Comparison of ENCODE assay signal across 1 cellular context in genomic region chr1:225466848-225467192, GRCh38.
TF ChIP-seq lines count a peak whose summit lies in the region.

No MANE protein-coding gene starts in this region.

TF ChIP-seq in K562, 482 proteins besides CTCF, POLR2A, EP300 and RAD21 (continued from another document and continues in another):
- TF ChIP-seq MITF (IDR thresholded peaks at IDR 0.05) (no peak), NR4A1 (CRISPR knock-in tag; IDR thresholded peaks at IDR 0.05) (0 out of 2 replicates have a peak, but pooled peaks have one; percentile 37), NR4A1 (tag; IDR thresholded peaks at IDR 0.05) (peak; percentile 96), ZNF830 (CRISPR knock-in tag; IDR thresholded peaks at IDR 0.05) (no peak), NR1H2 (CRISPR knock-in tag; IDR thresholded peaks at IDR 0.05) (no peak), CGGBP1 (CRISPR knock-in tag; IDR thresholded peaks at IDR 0.05) (no peak), CBX3 (IDR thresholded peaks at IDR 0.05; ENCODE audit: borderline replicate concordance in 1 of 2, low read length in 2 of 2) (no peak), ZNF668 (CRISPR knock-in tag; IDR thresholded peaks at IDR 0.05) (peak; percentile 93), PTBP1 (IDR thresholded peaks at IDR 0.05; ENCODE audit: low read depth, low read length) (no peak), VEZF1 (CRISPR knock-in tag; IDR thresholded peaks at IDR 0.05) (no peak), ZNF212 (CRISPR knock-in tag; IDR thresholded peaks at IDR 0.05) (peak; percentile 85), NCOA1 (IDR thresholded peaks at IDR 0.05; ENCODE audit: low read depth) (no peak), ZNF165 (CRISPR knock-in tag; IDR thresholded peaks at IDR 0.05; ENCODE audit: borderline replicate concordance) (peak; percentile 76; the same call in 1 of the 2 replicates), XRCC4 (IDR thresholded peaks at IDR 0.05; ENCODE audit: extremely low read depth, insufficient read depth, insufficient read length) (no peak), ARID3B (CRISPR knock-in tag; IDR thresholded peaks at IDR 0.05; ENCODE audit: borderline replicate concordance) (0 out of 2 replicates have a peak, but pooled peaks have one; percentile 46), BHLHE40 (IDR thresholded peaks at IDR 0.05; ENCODE audit: low read length) (no peak), ZNF408 (CRISPR knock-in tag; IDR thresholded peaks at IDR 0.05; ENCODE audit: low read depth) (no peak), CBFB (CRISPR knock-in tag; IDR thresholded peaks at IDR 0.05) (no peak), ZNF280B (CRISPR knock-in tag; IDR thresholded peaks at IDR 0.05) (no peak), ZNF445 (CRISPR knock-in tag; IDR thresholded peaks at IDR 0.05; ENCODE audit: low read depth) (peak; percentile 79; the same call in 1 of the 2 replicates), DMBX1 (CRISPR knock-in tag; IDR thresholded peaks at IDR 0.05; ENCODE audit: borderline replicate concordance) (peak; percentile 99), CREB3L1 (IDR thresholded peaks at IDR 0.05; ENCODE audit: borderline replicate concordance, low read depth) (no peak), E2F5 (CRISPR knock-in tag; IDR thresholded peaks at IDR 0.05) (no peak), EZH2 (IDR thresholded peaks at IDR 0.05; ENCODE audit: borderline replicate concordance, low read depth, low read length) (no peak), SAFB2 (IDR thresholded peaks at IDR 0.05; ENCODE audit: borderline replicate concordance, low read depth, low read length, severe bottlenecking) (no peak), STAT5A (IDR thresholded peaks at IDR 0.05; ENCODE audit: borderline replicate concordance, low read length) (no peak), TEAD4 (IDR thresholded peaks at IDR 0.05; ENCODE audit: low read length) (no peak), TEAD4 (CRISPR knock-in tag; IDR thresholded peaks at IDR 0.05; ENCODE audit: borderline replicate concordance) (no peak), ETV6 (IDR thresholded peaks at IDR 0.05; ENCODE audit: borderline replicate concordance in 1 of 2, low read depth in 2 of 2, low read length in 1 of 2) (no peak), ETV6 (CRISPR knock-in tag; IDR thresholded peaks at IDR 0.05; ENCODE audit: borderline replicate concordance) (no peak), FOSL1 (tag; conservative IDR thresholded peaks at IDR 0.05) (no peak; the same call in 1 of the 2 replicates), HDAC3 (IDR thresholded peaks at IDR 0.05; ENCODE audit: borderline replicate concordance, partially characterized antibody) (no peak), ZBED1 (IDR thresholded peaks at IDR 0.05) (no peak), MLLT1 (IDR thresholded peaks at IDR 0.05) (no peak), SRSF3 (IDR thresholded peaks at IDR 0.05; ENCODE audit: insufficient read depth, low read length) (no peak), SNRNP70 (optimal IDR thresholded peaks at IDR 0.05; ENCODE audit: low read depth, low read length) (no peak), SNIP1 (IDR thresholded peaks at IDR 0.05; ENCODE audit: low read depth) (no peak), ZNF41 (CRISPR knock-in tag; conservative IDR thresholded peaks at IDR 0.05) (peak; percentile 93), FUS (optimal IDR thresholded peaks at IDR 0.05; ENCODE audit: low read depth, low read length) (no peak), ZNF551 (CRISPR knock-in tag; IDR thresholded peaks at IDR 0.05) (no peak), TRIM24 (IDR thresholded peaks at IDR 0.05) (no peak), ZNF639 (CRISPR knock-in tag; conservative IDR thresholded peaks at IDR 0.05 in 1 of 2, IDR thresholded peaks at IDR 0.05 in 1 of 2) (peak in 1 of 2 experiments; percentile 96; a peak in 2 of 4 replicates), CSDE1 (IDR thresholded peaks at IDR 0.05) (no peak), SIN3B (IDR thresholded peaks at IDR 0.05; ENCODE audit: low read depth) (no peak), ZNF224 (CRISPR knock-in tag; IDR thresholded peaks at IDR 0.05) (no peak), ZNF24 (IDR thresholded peaks at IDR 0.05) (no peak), CHD4 (IDR thresholded peaks at IDR 0.05; ENCODE audit: insufficient read depth, insufficient replicate concordance, low read depth, low read length, poor library complexity, severe bottlenecking) (no peak), ZNF280A (IDR thresholded peaks at IDR 0.05; ENCODE audit: low read depth, partially characterized antibody) (no peak), KLF6 (CRISPR knock-in tag; IDR thresholded peaks at IDR 0.05; ENCODE audit: borderline replicate concordance) (peak; percentile 95), RB1 (IDR thresholded peaks at IDR 0.05; ENCODE audit: low read depth) (no peak), PTRF (tag; IDR thresholded peaks at IDR 0.05) (peak; percentile 90), SMARCC2 (IDR thresholded peaks at IDR 0.05; ENCODE audit: low read depth) (no peak), SRSF7 (optimal IDR thresholded peaks at IDR 0.05; ENCODE audit: low read depth, low read length) (no peak), ZNF217 (CRISPR knock-in tag; IDR thresholded peaks at IDR 0.05) (no peak), USF2 (CRISPR knock-in tag; IDR thresholded peaks at IDR 0.05) (no peak), SRSF9 (IDR thresholded peaks at IDR 0.05; ENCODE audit: borderline replicate concordance, low read depth, low read length) (no peak), NCOA4 (IDR thresholded peaks at IDR 0.05; ENCODE audit: partially characterized antibody) (no peak), MAX (CRISPR knock-in tag; IDR thresholded peaks at IDR 0.05) (no peak), NBN (IDR thresholded peaks at IDR 0.05; ENCODE audit: low read depth) (no peak)
